ENCODE assay signal across 23 cellular contexts in genomic region chr7:148144827-148145226, GRCh38.
"Had no signal": no experiment of that assay in that cellular context is flagged by ENCODE, and none has a peak within 500 bp of the region (broad histone marks: within the 10 kb centered on the region; RNA-seq: fewer than 3 reads in every experiment).

No MANE protein-coding gene starts in this region.

- H3K4me3 ChIP-seq: coronary artery, dorsolateral prefrontal cortex, gastrocnemius medialis, left ventricle myocardium inferior, lower lobe of right lung, ovary, suprapubic skin, thyroid gland had no signal

- H3K9me3 ChIP-seq: gastrocnemius medialis, lower lobe of right lung, ovary, suprapubic skin, thyroid gland had no signal

- H3K4me1 Mint-ChIP-seq: immature natural killer cell; naive thymus-derived CD4-positive, alpha-beta T cell had no signal

- H3K27ac ChIP-seq: coronary artery, dorsolateral prefrontal cortex, gastrocnemius medialis, left ventricle myocardium inferior, lower lobe of right lung, ovary, suprapubic skin, thyroid gland had no signal

- H3K4me3 Mint-ChIP-seq: immature natural killer cell; naive thymus-derived CD4-positive, alpha-beta T cell; type B pancreatic cell had no signal

- H3K27ac Mint-ChIP-seq: immature natural killer cell; naive thymus-derived CD4-positive, alpha-beta T cell; type B pancreatic cell had no signal

- DNase-seq: central memory CD4-positive, alpha-beta T cell; dorsolateral prefrontal cortex; effector CD8-positive, alpha-beta T cell; gastrocnemius medialis; glutamatergic neuron; immature natural killer cell; kidney; left cardiac atrium; left ventricle myocardium inferior; lower lobe of right lung; mesenchymal stem cell; naive thymus-derived CD4-positive, alpha-beta T cell; ovary; right cardiac atrium; small intestine; stimulated activated CD4-positive, alpha-beta T cell treated with anti-CD3 and anti-CD28 coated beads, Interleukin-12 subunit alpha, Interleukin-12 subunit beta, amount 100 ng/mL, for 4 hours; stimulated activated CD4-positive, alpha-beta T cell treated with anti-CD3 and anti-CD28 coated beads, Interleukin-2, amount 100 ng/mL, for 48 hours; stimulated activated naive CD4-positive, alpha-beta T cell treated with Interleukin-2 at 50 U/mL for 16 hours; thyroid gland had no signal

- H3K36me3 ChIP-seq: gastrocnemius medialis, left ventricle myocardium inferior, lower lobe of right lung, ovary, suprapubic skin, thyroid gland had no signal

- ATAC-seq: esophagus mucosa; gastrocnemius medialis; left cardiac atrium; lower lobe of right lung; naive thymus-derived CD4-positive, alpha-beta T cell; right cardiac atrium had no signal

- H3K27me3 ChIP-seq: dorsolateral prefrontal cortex, gastrocnemius medialis, ovary, thyroid gland had no signal

- H3K36me3 Mint-ChIP-seq: immature natural killer cell, type B pancreatic cell had no signal

- H3K4me1 ChIP-seq: gastrocnemius medialis, left ventricle myocardium inferior, lower lobe of right lung, suprapubic skin, thyroid gland had no signal

- H3K9me3 Mint-ChIP-seq: type B pancreatic cell had no signal
